ENCODE assay signal across 20 cellular contexts in the genomic region with DNA sequence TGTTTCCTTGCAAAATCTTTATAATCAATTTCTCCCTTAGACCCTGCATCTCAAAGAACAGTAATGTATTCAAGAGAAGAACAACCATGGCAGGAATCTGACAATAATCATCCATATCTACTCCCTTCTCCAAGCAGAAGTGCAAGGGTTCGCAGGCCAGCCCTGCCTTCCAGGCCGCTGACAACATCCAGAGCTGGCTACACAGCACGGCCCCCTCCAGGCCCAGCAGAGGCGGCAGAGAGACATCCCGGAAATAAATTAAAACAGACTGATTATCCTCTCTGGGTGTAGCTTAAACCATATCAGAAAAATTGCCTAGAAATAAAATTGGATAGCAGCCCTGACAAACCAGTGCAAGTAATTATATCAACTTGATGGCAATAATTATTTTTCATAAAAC.
DNase-seq lines count a peak whose midpoint lies in the region; ATAC-seq, FAIRE-seq and TF ChIP-seq lines count a peak whose summit lies in the region.
"Had no signal": no experiment of that assay in that cellular context is flagged by ENCODE, and none has a peak within 500 bp of the region (broad histone marks: within the 10 kb centered on the region; RNA-seq: fewer than 3 reads in every experiment).

No MANE protein-coding gene starts in this region.

- no peak for TF ChIP-seq POLR2A in HepG2 (IDR thresholded peaks at IDR 0.05; ENCODE audit: insufficient read depth in 1 of 2, low read depth in 2 of 2, low read length in 2 of 2)
- TF ChIP-seq POLR2A in erythroblast (IDR thresholded peaks at IDR 0.05; ENCODE audit: low read length): no peak

- in situ Hi-C loops in HepG2 (cut with HindIII; ENCODE audit: extremely low pct_ligation_motif_present, low pct_unique_long_range_greater_than_20kb): no loop called here

- H3K4me3 ChIP-seq in right atrium auricular region: no peak overlapping the region
- H3K4me3 ChIP-seq in colonic mucosa: no peak overlapping the region
- no peak overlapping the region for H3K4me3 ChIP-seq in HepG2 (replicated peaks in 1 of 3; ENCODE audit: insufficient read depth in 1 of 3, low read depth in 2 of 3, low read length in 3 of 3)
- H3K4me3 ChIP-seq: A549, PC-9, SJCRH30 had no signal

- no peaks in the 10 kb centered on the region for H3K79me2 ChIP-seq in HepG2 (ENCODE audit: insufficient read depth, low read length)

- intact Hi-C loops in left ventricle myocardium superior (cut with micrococcal nuclease) (no loop called here), colonic mucosa (cut with DNase I) (no loop called here), HepG2 (cut with micrococcal nuclease; ENCODE audit: unreplicated experiment) (no loop called here)

- no peaks in the 10 kb centered on the region for H3K9me3 ChIP-seq in right atrium auricular region
- H3K9me3 ChIP-seq in colonic mucosa: no peaks in the 10 kb centered on the region
- H3K9me3 ChIP-seq in HepG2 (ENCODE audit: low read length): peaks cover 2% of the 10 kb centered on the region; the same call in 1 of the 2 replicates
- H3K9me3 ChIP-seq: A549 had no signal

- CTCF ChIA-PET in HepG2 (lab: Yijun Ruan, JAX; ENCODE audit: low intra/inter-chr PET ratio, low total read pairs): no interaction called here

- H3K9ac ChIP-seq in colonic mucosa (ENCODE audit: low read depth in 2 of 2, low read length in 2 of 2) (no peak overlapping the region), HepG2 (ENCODE audit: insufficient read depth, low read depth, low read length) (no peak overlapping the region)

- H3K4me2 ChIP-seq in HepG2 (ENCODE audit: low read depth, low read length): no peak overlapping the region
- H3K4me2 ChIP-seq: A549, PC-9 had no signal

- no peak overlapping the region for H2AFZ ChIP-seq in HepG2 (ENCODE audit: low read length)
- H2AFZ ChIP-seq: PC-9 had no signal

- 32% methylated on average over 5 of the region's 5 CpGs for WGBS in HepG2 (ENCODE audit: low lambda C conversion rate)

- H3K27ac ChIP-seq in right atrium auricular region: no peak overlapping the region
- H3K27ac ChIP-seq in colonic mucosa: no peak overlapping the region
- no peak overlapping the region for H3K27ac ChIP-seq in HepG2 (ENCODE audit: extremely low read length, insufficient read depth, low read length)
- H3K27ac ChIP-seq: A549, HL-60, PC-9, SJCRH30 had no signal

- no peak for TF ChIP-seq RAD21 in HepG2 (CRISPR knock-in tag; IDR thresholded peaks at IDR 0.05)

- no peaks in the 10 kb centered on the region for H3K36me3 ChIP-seq in right atrium auricular region
- H3K36me3 ChIP-seq in colonic mucosa: no peaks in the 10 kb centered on the region
- no peaks in the 10 kb centered on the region for H3K36me3 ChIP-seq in HepG2 (replicated peaks in 1 of 2; ENCODE audit: control insufficient read depth in 1 of 2, insufficient read depth in 2 of 2, low read length in 2 of 2)
- H3K36me3 ChIP-seq: SJCRH30 had no signal

- TF ChIP-seq CTCF in right atrium auricular region (IDR thresholded peaks at IDR 0.05): no peak
- peak; percentile 17 for TF ChIP-seq CTCF in colonic mucosa (IDR thresholded peaks at IDR 0.05)
- TF ChIP-seq CTCF in HepG2 (CRISPR knock-in tag; IDR thresholded peaks at IDR 0.05): no peak

- H4K20me1 ChIP-seq in HepG2 (ENCODE audit: insufficient read depth, low read length): no peaks in the 10 kb centered on the region

- DNase-seq in left ventricle myocardium superior: peak; percentile 42
- no peak for DNase-seq in right atrium auricular region (ENCODE audit: low spot score)
- DNase-seq in colonic mucosa: no peak
- no peak for DNase-seq in HepG2 (ENCODE audit: low spot score)
- DNase-seq in activated naive CD4-positive, alpha-beta T cell treated with anti-CD3 and anti-CD28 coated beads, Interleukin-2, amount 50 U/mL, for 16 hours: no peak
- no peak for DNase-seq in T-helper 1 cell
- no peak for DNase-seq in erythroblast (lab: John Stamatoyannopoulos, UW)
- DNase-seq: DMS79 treated with DMSO at 0.1 percent for 48 hours, H9, IMR-90, Karpas-422, NCI-H1048, NCI-H1436, NCI-H2029 treated with DMSO at 0.1 percent for 48 hours, NCI-H2171, NCI-H526, PC-9 had no signal

- BruUV-seq in HepG2 (replicated peaks; lab: Mats Ljungman, UMichigan): no TSS peak

- no peak for FAIRE-seq in HepG2 (lab: Jason Lieb, UNC)
- FAIRE-seq: A549 had no signal

- ATAC-seq in left ventricle myocardium superior (peak; percentile 46), HepG2 (peak; percentile 38; the same call in 1 of the 3 replicates)
- ATAC-seq: A549 had no signal

- POLR2A ChIA-PET in HepG2 (lab: Yijun Ruan, JAX): no interaction called here

- H3K27me3 ChIP-seq in right atrium auricular region (no peaks in the 10 kb centered on the region), colonic mucosa (no peaks in the 10 kb centered on the region), HepG2 (ENCODE audit: control insufficient read depth in 1 of 2, insufficient read depth in 2 of 2, low read length in 2 of 2) (peaks cover 0 to 9% of the 10 kb centered on the region in 2 experiments; a peak in 2 of 5 replicates)
- H3K27me3 ChIP-seq: SJCRH30 had no signal

- TF ChIP-seq EP300 in HepG2 (IDR thresholded peaks at IDR 0.05; ENCODE audit: low read depth in 2 of 2, low read length in 2 of 2): no peak
- TF ChIP-seq EP300 in HepG2 (CRISPR knock-in tag; IDR thresholded peaks at IDR 0.05; ENCODE audit: borderline replicate concordance): no peak

- H3K4me1 ChIP-seq in right atrium auricular region: no peaks in the 10 kb centered on the region
- no peaks in the 10 kb centered on the region for H3K4me1 ChIP-seq in colonic mucosa
- no peaks in the 10 kb centered on the region for H3K4me1 ChIP-seq in HepG2 (ENCODE audit: insufficient read depth, low read length)
- H3K4me1 ChIP-seq: A549, SJCRH30 had no signal

TF ChIP-seq in HepG2, 621 proteins besides CTCF, POLR2A, EP300 and RAD21:
- TF ChIP-seq ZXDC (CRISPR knock-in tag; IDR thresholded peaks at IDR 0.05): no peak
TF ChIP-seq in HepG2: peak in this region for 0.
